In the genomic region with DNA sequence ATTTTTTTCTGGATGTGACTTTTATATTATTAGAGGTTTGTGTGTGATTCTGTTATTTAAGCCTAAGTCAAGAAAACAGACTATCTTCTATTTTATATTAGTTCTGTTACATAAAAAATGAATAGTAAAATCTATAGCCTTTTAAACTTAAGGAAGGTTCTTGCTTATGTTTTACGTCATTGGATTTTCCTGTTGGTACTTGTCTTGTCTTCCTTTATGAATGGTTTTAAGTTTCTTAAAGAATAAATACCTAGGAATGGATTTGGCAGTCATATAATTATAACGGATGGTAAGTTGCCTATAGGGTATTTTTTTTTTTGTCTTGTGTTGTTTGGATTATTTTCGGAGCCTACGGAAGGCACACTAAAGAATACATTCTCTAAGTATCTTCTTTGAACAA, we compare ENCODE assay signal across 28 cellular contexts.
"Had no signal": no experiment of that assay in that cellular context is flagged by ENCODE, and none has a peak within 500 bp of the region (broad histone marks: within the 10 kb centered on the region; RNA-seq: fewer than 3 reads in every experiment).

No MANE protein-coding gene starts in this region.

- H3K9me3 ChIP-seq: ovary, right lobe of liver, thoracic aorta, thyroid gland, vagina had no signal

- H3K36me3 Mint-ChIP-seq: natural killer cell; neural progenitor cell; stimulated activated effector memory CD8-positive, alpha-beta T cell treated with anti-CD3 and anti-CD28 coated beads, Interleukin-12 subunit alpha, Interleukin-12 subunit beta, amount 100 ng/mL, for 72 hours; stimulated activated naive B cell treated with anti-CD40 and anti-IgM and Interleukin-4, amounts not matched to agents 10 μg/mL and 1 μg/mL and 100 μg/mL, for 72 hours had no signal

- H3K4me3 ChIP-seq: neural progenitor cell, ovary, psoas muscle, right lobe of liver, sigmoid colon, stomach, thoracic aorta, thyroid gland, tibial nerve, upper lobe of left lung, vagina had no signal

- H3K27me3 ChIP-seq: neural progenitor cell, ovary, right lobe of liver, sigmoid colon, stomach, thyroid gland, tibial nerve, upper lobe of left lung, vagina had no signal

- H3K27ac ChIP-seq: neural progenitor cell, ovary, parathyroid adenoma, psoas muscle, right lobe of liver, sigmoid colon, stomach, thoracic aorta, thyroid gland, tibial nerve, upper lobe of left lung, vagina had no signal

- H3K36me3 ChIP-seq: neural progenitor cell, ovary, right lobe of liver, sigmoid colon, stomach, thoracic aorta, thyroid gland, tibial nerve, upper lobe of left lung, vagina had no signal

- H3K27me3 Mint-ChIP-seq: progenitor cell of endocrine pancreas; stimulated activated naive B cell treated with anti-CD40 and anti-IgM and Interleukin-4, amounts not matched to agents 10 μg/mL and 1 μg/mL and 100 μg/mL, for 72 hours; stimulated activated naive CD8-positive, alpha-beta T cell treated with anti-CD3 and anti-CD28 coated beads, Interleukin-15, Interleukin-2, amounts not matched to agents 100 ng/mL and 50 ng/mL, for 24 hours had no signal

- H3K4me1 ChIP-seq: neural progenitor cell, parathyroid adenoma, psoas muscle, right lobe of liver, sigmoid colon, stomach, thyroid gland, tibial nerve, upper lobe of left lung, vagina had no signal

- ATAC-seq: natural killer cell; psoas muscle; right cardiac atrium; right lobe of liver; stimulated activated effector memory CD8-positive, alpha-beta T cell treated with anti-CD3 and anti-CD28 coated beads, Interleukin-12 subunit alpha, Interleukin-12 subunit beta, amount 100 ng/mL, for 72 hours; stimulated activated naive B cell treated with anti-CD40 and anti-IgM and Interleukin-4, amounts not matched to agents 10 μg/mL and 1 μg/mL and 100 μg/mL, for 72 hours had no signal

- H3K27ac Mint-ChIP-seq: natural killer cell; nephron; neural progenitor cell; progenitor cell of endocrine pancreas; stimulated activated effector memory CD8-positive, alpha-beta T cell treated with anti-CD3 and anti-CD28 coated beads, Interleukin-12 subunit alpha, Interleukin-12 subunit beta, amount 100 ng/mL, for 72 hours; stimulated activated naive B cell treated with anti-CD40 and anti-IgM and Interleukin-4, amounts not matched to agents 10 μg/mL and 1 μg/mL and 100 μg/mL, for 72 hours; stimulated activated naive CD8-positive, alpha-beta T cell treated with anti-CD3 and anti-CD28 coated beads, Interleukin-15, Interleukin-2, amounts not matched to agents 100 ng/mL and 50 ng/mL, for 24 hours had no signal

- H3K9me3 Mint-ChIP-seq: natural killer cell; stimulated activated naive CD8-positive, alpha-beta T cell treated with anti-CD3 and anti-CD28 coated beads, Interleukin-15, Interleukin-2, amounts not matched to agents 100 ng/mL and 50 ng/mL, for 24 hours had no signal

- DNase-seq: natural killer cell; occipital lobe; ovary; posterior cingulate gyrus; psoas muscle; right cardiac atrium; right lobe of liver; sigmoid colon; small intestine; stimulated activated CD4-positive, alpha-beta T cell treated with anti-CD3 and anti-CD28 coated beads, Interleukin-15, amount 100 ng/mL, for 24 hours; stimulated activated CD4-positive, alpha-beta T cell treated with anti-CD3 and anti-CD28 coated beads, Interleukin-2, amount 100 ng/mL, for 24 hours; stimulated activated CD4-positive, alpha-beta T cell treated with anti-CD3 and anti-CD28 coated beads, Interleukin-2, amount 100 ng/mL, for 48 hours; stimulated activated CD4-positive, alpha-beta T cell treated with anti-CD3 and anti-CD28 coated beads, Interleukin-4, amount 100 ng/mL, for 24 hours; stimulated activated naive B cell treated with anti-CD40 and anti-IgM and Interleukin-4, amounts not matched to agents 10 μg/mL and 1 μg/mL and 100 μg/mL, for 72 hours; stimulated activated naive CD4-positive, alpha-beta T cell treated with Interleukin-2 at 50 U/mL for 16 hours; stomach; thyroid gland; trophoblast cell; upper lobe of left lung had no signal

- H3K4me3 Mint-ChIP-seq: natural killer cell; nephron; neural progenitor cell; stimulated activated effector memory CD8-positive, alpha-beta T cell treated with anti-CD3 and anti-CD28 coated beads, Interleukin-12 subunit alpha, Interleukin-12 subunit beta, amount 100 ng/mL, for 72 hours; stimulated activated naive B cell treated with anti-CD40 and anti-IgM and Interleukin-4, amounts not matched to agents 10 μg/mL and 1 μg/mL and 100 μg/mL, for 72 hours; stimulated activated naive CD8-positive, alpha-beta T cell treated with anti-CD3 and anti-CD28 coated beads, Interleukin-15, Interleukin-2, amounts not matched to agents 100 ng/mL and 50 ng/mL, for 24 hours had no signal

- H3K4me1 Mint-ChIP-seq: natural killer cell; nephron; neural progenitor cell; stimulated activated effector memory CD8-positive, alpha-beta T cell treated with anti-CD3 and anti-CD28 coated beads, Interleukin-12 subunit alpha, Interleukin-12 subunit beta, amount 100 ng/mL, for 72 hours; stimulated activated naive B cell treated with anti-CD40 and anti-IgM and Interleukin-4, amounts not matched to agents 10 μg/mL and 1 μg/mL and 100 μg/mL, for 72 hours had no signal
